In genomic region chr1:198701766-198702539, GRCh38 we compare ENCODE assay signal across 13 cellular contexts.
DNase-seq lines count a peak whose midpoint lies in the region; ATAC-seq and TF ChIP-seq lines count a peak whose summit lies in the region.
"Had no signal": no experiment of that assay in that cellular context is flagged by ENCODE, and none has a peak within 500 bp of the region (broad histone marks: within the 10 kb centered on the region; RNA-seq: fewer than 3 reads in every experiment).

No MANE protein-coding gene starts in this region.

- H3K27me3 Mint-ChIP-seq in CD4-positive, alpha-beta memory T cell, result no peaks in the 10 kb centered on the region

- H3K4me1 ChIP-seq in CD4-positive, alpha-beta memory T cell (ENCODE audit: insufficient read depth, low read length), result peaks cover 81% of the 10 kb centered on the region
- H3K4me1 ChIP-seq in iPS DF 6.9 (ENCODE audit: control insufficient read depth, insufficient read depth, low read length) (peaks cover 5% of the 10 kb centered on the region; the same call in 1 of the 2 replicates), PC-3 (ENCODE audit: insufficient read depth, low read length) (peaks cover 9% of the 10 kb centered on the region; the same call in 1 of the 2 replicates)

- POLR2A ChIA-PET in CD4-positive, alpha-beta memory T cell (lab: Charles Lee; ENCODE audit: partially characterized antibody), result interaction anchor here (0.8 to 5.0 kb wide), 18 partner anchors 10 to 187 kb away, joined by 3 to 36 read pairs (median 4); no protein-coding TSS in a partner anchor
- POLR2A ChIA-PET in HEK293T (lab: Yijun Ruan, JAX), result no interaction called here
- POLR2A ChIA-PET in PC-3 (lab: Charles Lee; ENCODE audit: unreplicated experiment), result no interaction called here

- H3K9me3 ChIP-seq in CD4-positive, alpha-beta memory T cell (ENCODE audit: control insufficient read depth in 1 of 2, low read length in 2 of 2), result no peaks in the 10 kb centered on the region
- H3K9me3 ChIP-seq in iPS DF 6.9 (ENCODE audit: control insufficient read depth, insufficient read depth, low read length) (no peaks in the 10 kb centered on the region), PC-3 (ENCODE audit: low read length) (no peaks in the 10 kb centered on the region)
- H3K9me3 ChIP-seq: thoracic aorta had no signal

- H2AFZ ChIP-seq in PC-3 (ENCODE audit: low read length), result no peak overlapping the region

- no peaks in the 10 kb centered on the region for H3K27me3 ChIP-seq in CD4-positive, alpha-beta memory T cell (ENCODE audit: insufficient read depth, low read length)
- H3K27me3 ChIP-seq in iPS DF 6.9 (ENCODE audit: control insufficient read depth, insufficient read depth, low read length), result no peaks in the 10 kb centered on the region
- no peaks in the 10 kb centered on the region for H3K27me3 ChIP-seq in PC-3 (ENCODE audit: low read length)

- WGBS in iPS DF 6.9 (ENCODE audit: insufficient coverage, insufficient read length), result no CpG with 5 or more reads among the region's 4 CpGs

- TF ChIP-seq CTCF in PC-3 (conservative IDR thresholded peaks at IDR 0.05; ENCODE audit: low read depth, low read length), result no peak

- H3K27ac ChIP-seq in CD4-positive, alpha-beta memory T cell (ENCODE audit: low read depth, low read length), result peak overlapping the region; percentile 14
- H3K27ac ChIP-seq in iPS DF 6.9 (ENCODE audit: low read length) (peak overlapping the region; percentile 74), PC-3 (ENCODE audit: low read length) (no peak overlapping the region)
- H3K27ac ChIP-seq: thoracic aorta had no signal

- peak; percentile 45 for ATAC-seq in GM19463 (IDR thresholded peaks at IDR 0.05; ENCODE audit: unreplicated experiment)
- no peak for ATAC-seq in PC-3
- ATAC-seq in GM18519 (IDR thresholded peaks at IDR 0.05; ENCODE audit: low FRiP score, unreplicated experiment), result no peak
- no peak for ATAC-seq in GM21528 (IDR thresholded peaks at IDR 0.05; ENCODE audit: low FRiP score, unreplicated experiment)
- ATAC-seq: HCT116 had no signal

- H4K20me1 ChIP-seq in PC-3 (ENCODE audit: low read length), result no peaks in the 10 kb centered on the region

- peaks cover 71 to 84% of the 10 kb centered on the region in 2 donors for H3K36me3 Mint-ChIP-seq in CD4-positive, alpha-beta memory T cell

- H3K27ac Mint-ChIP-seq in CD4-positive, alpha-beta memory T cell, result peak overlapping the region in 6 of 7 donors; percentile 27 to 87 (median 72)

- H3K9me3 Mint-ChIP-seq in CD4-positive, alpha-beta memory T cell, result no peaks in the 10 kb centered on the region

- no peaks in the 10 kb centered on the region for H3F3A ChIP-seq in PC-3 (ENCODE audit: low read length, unreplicated experiment)

- H3K4me3 Mint-ChIP-seq in CD4-positive, alpha-beta memory T cell, result peak overlapping the region in 4 of 8 donors; percentile 5 to 42 (median 18)

- intact Hi-C loops in CD4-positive, alpha-beta memory T cell (cut with micrococcal nuclease), result loop anchor here (5.0 kb wide), 1 partner anchor 600 kb away; no protein-coding TSS in a partner anchor
- intact Hi-C loops in PC-3 (cut with micrococcal nuclease), result no loop called here

- CTCF ChIA-PET in CD4-positive, alpha-beta memory T cell (lab: Charles Lee; ENCODE audit: partially characterized antibody), result interaction anchor here (0.6 to 3.9 kb wide), 13 partner anchors 12 to 412 kb away, joined by 3 to 27 read pairs (median 3); no protein-coding TSS in a partner anchor
- CTCF ChIA-PET in HEK293T (lab: Yijun Ruan, JAX), result no interaction called here
- CTCF ChIA-PET in PC-3 (lab: Charles Lee), result interaction anchor here (0.7 kb wide), 1 partner anchor 1231 kb away, joined by 3 read pairs; no protein-coding TSS in a partner anchor

- peaks cover 89% of the 10 kb centered on the region for H3K36me3 ChIP-seq in CD4-positive, alpha-beta memory T cell (ENCODE audit: insufficient read depth, low read length)
- no peaks in the 10 kb centered on the region for H3K36me3 ChIP-seq in iPS DF 6.9 (ENCODE audit: control insufficient read depth, insufficient read depth, low read length)
- H3K36me3 ChIP-seq in PC-3 (ENCODE audit: low read depth, low read length), result no peaks in the 10 kb centered on the region
- H3K36me3 ChIP-seq: thoracic aorta had no signal

- no peak overlapping the region for H3K4me3 ChIP-seq in CD4-positive, alpha-beta memory T cell (ENCODE audit: low read length in 2 of 2)
- H3K4me3 ChIP-seq in iPS DF 6.9 (ENCODE audit: low read length) (no peak overlapping the region), PC-3 (ENCODE audit: low read length) (no peak overlapping the region)
- H3K4me3 ChIP-seq: thoracic aorta had no signal

- DNase-seq in CD4-positive, alpha-beta memory T cell, result no peak
- DNase-seq in NCI-H345 (lab: John Stamatoyannopoulos, UW) (peak; percentile 62), iPS DF 6.9 (ENCODE audit: low read depth, low spot score) (peak; percentile 29), HEK293T (ENCODE audit: extremely low spot score) (no peak), PC-3 (no peak)
- DNase-seq: activated CD4-positive, CD25-positive, alpha-beta regulatory T cell; IMR-90; NCI-H226 had no signal

- H3K4me1 Mint-ChIP-seq in CD4-positive, alpha-beta memory T cell, result peaks cover 58 to 83% (median 69%) of the 10 kb centered on the region in 4 donors

- H3K9me2 ChIP-seq in PC-3 (replicated peaks; ENCODE audit: low read length), result no peaks in the 10 kb centered on the region

- H3K4me2 ChIP-seq in PC-3 (ENCODE audit: low read length), result no peak overlapping the region

- no peaks in the 10 kb centered on the region for H3K79me2 ChIP-seq in PC-3 (ENCODE audit: low read length)

- H3K9ac ChIP-seq in PC-3 (ENCODE audit: low read length), result no peak overlapping the region

- BruUV-seq in PC-3 (replicated peaks; lab: Mats Ljungman, UMichigan), result no TSS peak

TF ChIP-seq in HEK293T, 16 proteins besides CTCF, POLR2A, EP300 and RAD21:
- TF ChIP-seq TARDBP (IDR thresholded peaks at IDR 0.05) (no peak), LEF1 (IDR thresholded peaks at IDR 0.05; ENCODE audit: borderline replicate concordance) (no peak), ARNT (IDR thresholded peaks at IDR 0.05) (no peak), HDGF (IDR thresholded peaks at IDR 0.05; ENCODE audit: borderline replicate concordance) (no peak), FOXM1 (IDR thresholded peaks at IDR 0.05; ENCODE audit: borderline replicate concordance) (no peak), ELF4 (IDR thresholded peaks at IDR 0.05) (no peak), FOXA1 (IDR thresholded peaks at IDR 0.05) (no peak), SP1 (IDR thresholded peaks at IDR 0.05) (no peak), ZNF384 (IDR thresholded peaks at IDR 0.05) (no peak), CTBP1 (IDR thresholded peaks at IDR 0.05; ENCODE audit: borderline replicate concordance) (no peak), SUZ12 (IDR thresholded peaks at IDR 0.05) (no peak), L3MBTL2 (conservative IDR thresholded peaks at IDR 0.05) (no peak), NFRKB (IDR thresholded peaks at IDR 0.05) (no peak)

Comparison
In these comparisons a context has a peak if more than half of its experiments do, and no peak if none do; other contexts are left out.
1. DNase-seq: peak in NCI-H345 (single experiment) and iPS DF 6.9 (single experiment); none in CD4-positive, alpha-beta memory T cell (0 of 5), HEK293T (single experiment) and PC-3 (single experiment).